ENCODE assay signal across 7 cellular contexts in the genomic region with DNA sequence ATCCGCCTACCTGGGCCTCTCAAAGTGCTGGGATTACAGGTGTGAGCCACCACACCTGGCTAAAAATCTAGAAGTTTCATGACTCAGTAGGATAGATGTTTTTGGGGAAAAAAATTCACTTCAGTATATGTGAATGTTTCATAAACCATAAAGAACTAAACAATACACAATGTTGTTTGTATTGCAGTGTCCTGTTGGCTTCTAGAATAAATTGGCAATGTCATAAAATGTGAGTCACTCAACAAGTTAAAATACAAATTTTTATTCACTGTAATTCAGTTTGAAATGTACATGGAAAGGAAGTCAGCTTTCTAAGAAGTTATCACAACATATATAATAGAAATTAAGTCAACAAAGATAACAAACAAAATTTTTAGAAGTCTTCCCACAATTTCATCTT. TPM values are rescaled to one million over a fixed set of nuclear protein-coding genes. Genes with fewer than 3 reads are reported as not detected.
"Had no signal": no experiment of that assay in that cellular context is flagged by ENCODE, and none has a peak within 500 bp of the region (broad histone marks: within the 10 kb centered on the region; RNA-seq: fewer than 3 reads in every experiment).

No MANE protein-coding gene starts in this region.

- DNase-seq: H9, HCEC 1CT, IMR-90 had no signal

- H3K4me2 ChIP-seq: GM23338 had no signal

- H3K4me3 ChIP-seq: GM23338, K562 had no signal

- H2AFZ ChIP-seq: GM23338 had no signal

- H3K4me3 Mint-ChIP-seq: GM23338, H9 had no signal

- ATAC-seq: GM23338, K562 had no signal

- H3K27ac Mint-ChIP-seq: GM23338, H9 had no signal

RNA-seq across cellular contexts. Expression of a gene that starts 16.5 kb away (rescaled TPM):
- total RNA-seq: GM23338, H1, H9, HT-29, IMR-90, K562 had no signal

RNA-seq across cellular contexts. Expression of a gene that starts 27.1 kb away (rescaled TPM):
- total RNA-seq: HT-29 had no signal
